Comparison of ENCODE assay signal across 11 cellular contexts in the genomic region with DNA sequence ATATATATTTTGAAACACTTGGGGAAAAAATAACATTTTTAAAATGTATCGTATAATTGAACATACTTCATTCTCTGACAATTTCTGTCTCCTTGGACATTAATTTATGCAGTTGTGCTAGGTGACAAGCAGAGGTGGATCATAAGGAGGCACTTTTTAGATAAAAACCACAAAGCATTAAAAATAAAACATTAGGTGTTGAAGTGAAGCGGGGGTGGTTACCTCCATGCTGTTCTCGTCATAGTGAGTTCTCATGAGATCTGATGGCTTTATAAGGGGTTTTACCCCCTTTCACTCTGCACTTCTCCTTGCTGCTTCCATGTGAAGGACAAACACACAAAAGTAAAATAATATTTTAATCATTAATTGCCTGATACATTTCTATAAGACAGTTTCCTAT.
"Had no signal": no experiment of that assay in that cellular context is flagged by ENCODE, and none has a peak within 500 bp of the region (broad histone marks: within the 10 kb centered on the region; RNA-seq: fewer than 3 reads in every experiment).

No MANE protein-coding gene starts in this region.

- H3K9ac ChIP-seq: GM23248 had no signal

- ATAC-seq: GM23338, HCT116 had no signal

- H3K4me2 ChIP-seq: GM23338 had no signal

- H3K27ac ChIP-seq: GM23248 had no signal

- H3K4me3 ChIP-seq: GM23248, GM23338, HAP-1 had no signal

- H3K4me1 ChIP-seq: HAP-1 had no signal

- H3K9me3 ChIP-seq: HAP-1 had no signal

- H2AFZ ChIP-seq: GM23248, GM23338 had no signal

- H3K36me3 ChIP-seq: HAP-1 had no signal

- DNase-seq: GM23248, GOT3, H7, H9, HCEC 1CT, HFFc6 had no signal

- FAIRE-seq: H1, H54 had no signal
